Comparison of ENCODE assay signal across 10 cellular contexts in genomic region chr17:45129426-45129939, GRCh38. TPM values are rescaled to one million over a fixed set of nuclear protein-coding genes. Genes with fewer than 3 reads are reported as not detected.
DNase-seq lines count a peak whose midpoint lies in the region; ATAC-seq and TF ChIP-seq lines count a peak whose summit lies in the region.
"Had no signal": no experiment of that assay in that cellular context is flagged by ENCODE, and none has a peak within 500 bp of the region (broad histone marks: within the 10 kb centered on the region; RNA-seq: fewer than 3 reads in every experiment).

No MANE protein-coding gene starts in this region.

- no peaks in the 10 kb centered on the region for H3K36me3 Mint-ChIP-seq in progenitor cell of endocrine pancreas (ENCODE audit: insufficient read depth)

- H3K27ac Mint-ChIP-seq in progenitor cell of endocrine pancreas = no peak overlapping the region
- H3K27ac Mint-ChIP-seq: activated T-helper 1 cell treated with anti-CD3 and anti-CD28 coated beads, Interleukin-12 subunit alpha, Interleukin-12 subunit beta, Interleukin-2, Interleukin-4 antibody, amounts not matched to agents 30 ng/mL and 10 ng/mL and 1 ng/mL, durations not matched to agents 14 hours and 24 hours and 36 hours had no signal

- intact Hi-C loops in heart left ventricle (cut with DNase I) (loop anchor here in 3 of 10 donors (2.0 to 10.0 kb wide), 2 partner anchors 37 to 355 kb away; no protein-coding TSS in a partner anchor), Right ventricle myocardium inferior (cut with DNase I) (no loop called here), mucosa of descending colon (cut with DNase I, micrococcal nuclease) (no loop called here), vagina (cut with DNase I) (no loop called here)

- H3K27ac ChIP-seq in heart left ventricle (peak overlapping the region in 11 of 12 donors; percentile 77 to 99 (median 85)), vagina (peak overlapping the region; percentile 98)

- no peaks in the 10 kb centered on the region for H3K36me3 ChIP-seq in heart left ventricle
- no peaks in the 10 kb centered on the region for H3K36me3 ChIP-seq in mucosa of descending colon (ENCODE audit: low read depth)
- H3K36me3 ChIP-seq in vagina = no peaks in the 10 kb centered on the region

- H3K9me3 Mint-ChIP-seq in progenitor cell of endocrine pancreas (ENCODE audit: low read depth) = no peaks in the 10 kb centered on the region
- H3K9me3 Mint-ChIP-seq: activated T-helper 1 cell treated with anti-CD3 and anti-CD28 coated beads, Interleukin-12 subunit alpha, Interleukin-12 subunit beta, Interleukin-2, Interleukin-4 antibody, amounts not matched to agents 30 ng/mL and 10 ng/mL and 1 ng/mL, durations not matched to agents 14 hours and 24 hours and 36 hours had no signal

- WGBS in heart left ventricle, 4 donors = 46 to 54% (median 49%) methylated on average over 10 of the region's 10 CpGs

- DNase-seq in heart left ventricle (peak; percentile 39 to 76 (median 62)), Right ventricle myocardium inferior (ENCODE audit: missing footprints) (no peak), epidermal melanocyte (ENCODE audit: insufficient read length, low spot score) (peak; percentile 13), mucosa of descending colon (peak in 2 of 3 donors; percentile 60 to 66), vagina (ENCODE audit: extremely low spot score in 2 of 2) (no peak), DMS53 (lab: John Stamatoyannopoulos, UW) (no peak), progenitor cell of endocrine pancreas (ENCODE audit: low spot score, unreplicated experiment) (no peak)
- DNase-seq: NCI-H510A had no signal

- peak overlapping the region in 1 of 12 donors; percentile 7 for H3K4me3 ChIP-seq in heart left ventricle
- no peak overlapping the region for H3K4me3 ChIP-seq in mucosa of descending colon
- H3K4me3 ChIP-seq in vagina = no peak overlapping the region

- H3K4me1 ChIP-seq in heart left ventricle = peaks cover 10 to 69% (median 54%) of the 10 kb centered on the region in 12 donors
- peaks cover 49% of the 10 kb centered on the region for H3K4me1 ChIP-seq in mucosa of descending colon (ENCODE audit: low read depth)
- peaks cover 59% of the 10 kb centered on the region for H3K4me1 ChIP-seq in vagina

- H3K4me3 Mint-ChIP-seq in progenitor cell of endocrine pancreas (ENCODE audit: low read depth) = no peak overlapping the region
- H3K4me3 Mint-ChIP-seq: activated T-helper 1 cell treated with anti-CD3 and anti-CD28 coated beads, Interleukin-12 subunit alpha, Interleukin-12 subunit beta, Interleukin-2, Interleukin-4 antibody, amounts not matched to agents 30 ng/mL and 10 ng/mL and 1 ng/mL, durations not matched to agents 14 hours and 24 hours and 36 hours had no signal

- H3K4me1 Mint-ChIP-seq in progenitor cell of endocrine pancreas (ENCODE audit: low read depth) = peaks cover 14% of the 10 kb centered on the region

- TF ChIP-seq POLR2A in heart left ventricle (IDR thresholded peaks at IDR 0.05) (no peak), vagina (IDR thresholded peaks at IDR 0.05) (no peak)

- TF ChIP-seq CTCF in heart left ventricle (IDR thresholded peaks at IDR 0.05) (no peak), mucosa of descending colon (IDR thresholded peaks at IDR 0.05) (no peak), vagina (IDR thresholded peaks at IDR 0.05) (no peak), progenitor cell of endocrine pancreas (IDR thresholded peaks at IDR 0.05; ENCODE audit: unreplicated experiment) (no peak)

- H3K27me3 ChIP-seq in heart left ventricle = no peaks in the 10 kb centered on the region
- H3K27me3 ChIP-seq in vagina = no peaks in the 10 kb centered on the region

- no peaks in the 10 kb centered on the region for H3K9me3 ChIP-seq in heart left ventricle
- no peaks in the 10 kb centered on the region for H3K9me3 ChIP-seq in mucosa of descending colon
- no peaks in the 10 kb centered on the region for H3K9me3 ChIP-seq in vagina

- ATAC-seq in heart left ventricle (peak in 2 of 4 donors; percentile 19 to 21), Right ventricle myocardium inferior (no peak), mucosa of descending colon (peak; percentile 7), GM21825 (IDR thresholded peaks at IDR 0.05; ENCODE audit: unreplicated experiment) (no peak)

- no peaks in the 10 kb centered on the region for H3K27me3 Mint-ChIP-seq in progenitor cell of endocrine pancreas

RNA-seq across cellular contexts. Expression of gene PLCD3, which starts 2.8 kb away (rescaled TPM):
- total RNA-seq in heart left ventricle (100 to 1,000 TPM; 102 to 207 (median 123) TPM), Right ventricle myocardium inferior (200 TPM), mucosa of descending colon (100 to 1,000 TPM; 205 to 562 (median 232) TPM), vagina (34.1 TPM), progenitor cell of endocrine pancreas (23.4 and 26.7 TPM in 2 replicates)
- 100 to 1,000 TPM in 1 of 2 donors, 10 to 100 TPM in 1; 92.8 to 105 TPM for polyA plus RNA-seq in heart left ventricle

RNA-seq across cellular contexts. Expression of gene ACBD4, which starts 6.0 kb away (rescaled TPM):
- 1 to 10 TPM; 4.1 to 9.8 (median 6.3) TPM for total RNA-seq in heart left ventricle
- polyA plus RNA-seq in heart left ventricle = 1 to 10 TPM; 3.3 to 8.8 TPM
- total RNA-seq in Right ventricle myocardium inferior = 6.7 TPM
- total RNA-seq in mucosa of descending colon = 10 to 100 TPM; 18.1 to 28.7 (median 26.3) TPM
- 18.9 TPM for total RNA-seq in vagina
- 14.1 and 15.7 TPM in 2 replicates for total RNA-seq in progenitor cell of endocrine pancreas

RNA-seq across cellular contexts. Expression of gene HEXIM1, which starts 18.8 kb away (rescaled TPM):
- total RNA-seq in heart left ventricle (10 to 100 TPM; 14.4 to 28.7 (median 22.5) TPM), Right ventricle myocardium inferior (33.1 TPM), mucosa of descending colon (10 to 100 TPM; 36.7 to 98.2 (median 37.0) TPM), vagina (27.5 TPM), progenitor cell of endocrine pancreas (32.9 and 33.3 TPM in 2 replicates)
- polyA plus RNA-seq in heart left ventricle = 10 to 100 TPM; 11.9 to 12.4 TPM

RNA-seq across cellular contexts. Expression of gene HEXIM2, which starts 32.2 kb away (rescaled TPM):
- total RNA-seq in heart left ventricle (1 to 10 TPM; 3.9 to 7.5 (median 5.7) TPM), Right ventricle myocardium inferior (9.0 TPM), mucosa of descending colon (1 to 10 TPM; 3.9 to 9.6 (median 4.5) TPM), vagina (9.8 TPM), progenitor cell of endocrine pancreas (9.3 and 11.9 TPM in 2 replicates)
- polyA plus RNA-seq in heart left ventricle = 1 to 10 TPM; 3.4 to 6.4 TPM

Comparison
In these comparisons a context has a peak if more than half of its experiments do, and no peak if none do; other contexts are left out.
1. DNase-seq: peak in heart left ventricle (5 of 5), epidermal melanocyte (single experiment) and mucosa of descending colon (2 of 3); none in Right ventricle myocardium inferior (single experiment), vagina (0 of 2), DMS53 (single experiment) and progenitor cell of endocrine pancreas (single experiment).